21 cellular contexts compared by ENCODE assay signal in the genomic region with DNA sequence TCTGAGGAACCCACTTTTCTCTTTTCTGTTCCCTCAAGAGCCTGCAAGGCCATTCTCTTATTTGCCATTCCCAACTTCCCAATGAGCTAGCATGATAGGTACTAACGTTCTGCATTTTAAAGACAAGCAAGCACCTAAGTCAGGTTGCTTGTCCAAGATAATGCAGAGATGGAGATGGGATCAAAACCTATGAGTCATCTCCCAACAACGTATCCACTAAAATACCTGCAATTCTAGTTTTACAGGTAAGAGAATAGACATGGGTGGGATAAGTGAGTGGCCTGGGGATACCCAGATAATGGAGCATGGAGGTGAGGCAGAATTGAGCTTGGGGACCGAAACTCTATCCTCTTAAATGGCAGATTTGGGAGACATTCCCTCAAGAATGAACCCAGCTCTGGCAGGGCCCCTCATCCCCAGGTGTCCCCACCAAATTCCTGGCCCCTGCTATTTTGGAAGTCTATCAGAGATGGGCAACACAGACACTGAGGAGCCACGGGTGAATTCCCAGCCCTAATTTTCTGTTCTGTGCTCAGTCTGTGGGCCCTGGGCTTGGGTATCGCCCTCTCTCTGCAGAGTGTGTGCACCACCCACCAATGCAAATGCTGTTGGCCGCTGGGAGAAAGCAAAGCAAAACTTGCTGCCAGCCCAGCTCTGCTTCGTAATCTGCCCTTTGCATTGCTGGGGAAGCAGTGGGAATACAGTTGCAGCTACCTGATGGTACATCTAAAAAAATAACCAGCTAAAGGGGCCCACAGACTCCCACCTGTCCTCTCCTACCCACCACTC.
DNase-seq lines count a peak whose midpoint lies in the region; ATAC-seq and TF ChIP-seq lines count a peak whose summit lies in the region.
"Had no signal": no experiment of that assay in that cellular context is flagged by ENCODE, and none has a peak within 500 bp of the region (broad histone marks: within the 10 kb centered on the region; RNA-seq: fewer than 3 reads in every experiment).

No MANE protein-coding gene starts in this region.

- no TSS peak for BruUV-seq in HCT116 (replicated peaks; lab: Mats Ljungman, UMichigan)
- no TSS peak for BruUV-seq in A673 (replicated peaks; lab: Mats Ljungman, UMichigan)

- DNase-seq in HCT116 (ENCODE audit: low read depth, low spot score) (no peak), WTC11 (ENCODE audit: low spot score) (no peak), epithelial cell of esophagus (ENCODE audit: low read depth) (peak; percentile 69), A673 (ENCODE audit: low spot score) (no peak), GM10266 (ENCODE audit: extremely low spot score) (no peak)
- DNase-seq in activated naive CD4-positive, alpha-beta T cell treated with anti-CD3 and anti-CD28 coated beads, Interleukin-2, amount 50 U/mL, for 16 hours, result no peak
- DNase-seq: ACHN; DMS 273 treated with DMSO at 0.1 percent for 48 hours; GDM1; GOT3; HFFc6; KBM-7; NCI-H1105 treated with DMSO at 0.1 percent for 48 hours; NCI-H1694; NCI-H2081 treated with DMSO at 0.1 percent for 48 hours; NK-92 treated with Interleukin-12 subunit alpha and Interleukin-12 subunit beta, amount 100 ng/mL, for 24 hours; SHP77 treated with DMSO at 0.1 percent for 48 hours; SK-N-SH had no signal

- H3K27me3 Mint-ChIP-seq in WTC11 (ENCODE audit: low read depth), result no peaks in the 10 kb centered on the region
- H3K27me3 Mint-ChIP-seq in stimulated activated memory B cell treated with anti-CD40 and anti-IgM and Interleukin-4, amounts not matched to agents 10 μg/mL and 1 μg/mL and 100 μg/mL, for 72 hours, result no peaks in the 10 kb centered on the region

- no peak for TF ChIP-seq POLR2A in HCT116 (IDR thresholded peaks at IDR 0.05; ENCODE audit: borderline replicate concordance, extremely low read depth, insufficient read depth, insufficient read length)

- POLR2A ChIA-PET in HCT116 (lab: Charles Lee) (interaction anchor here (1.2 to 1.7 kb wide), 2 partner anchors 8 to 34 kb away, joined by 3 to 5 read pairs; no protein-coding TSS in a partner anchor), WTC11 (lab: Charles Lee) (no interaction called here), A673 (lab: Charles Lee; ENCODE audit: low non-redundant PET) (no interaction called here)

- peak overlapping the region; percentile 60 for H3K4me2 ChIP-seq in HCT116 (ENCODE audit: low read length)
- H3K4me2 ChIP-seq: SK-N-SH had no signal

- H3K27me3 ChIP-seq in HCT116 (ENCODE audit: insufficient read depth, low read length) (no peaks in the 10 kb centered on the region), A673 (replicated peaks; ENCODE audit: insufficient read depth, low read depth, low read length, poor library complexity) (peaks cover 56% of the 10 kb centered on the region)

- H3K4me1 ChIP-seq in HCT116 (ENCODE audit: control insufficient read depth in 1 of 2, insufficient read depth in 2 of 2, low read length in 2 of 2) (peaks cover 10 to 21% of the 10 kb centered on the region in 2 experiments; a peak in 3 of 4 replicates), A673 (ENCODE audit: insufficient read depth, low read length, poor library complexity, severe bottlenecking) (no peaks in the 10 kb centered on the region)

- no peak for TF ChIP-seq RAD21 in HCT116 (IDR thresholded peaks at IDR 0.05; ENCODE audit: low read depth)

- intact Hi-C loops in HCT116 (cut with micrococcal nuclease) (no loop called here), A673 (cut with micrococcal nuclease; ENCODE audit: unreplicated experiment) (no loop called here)

- no peaks in the 10 kb centered on the region for H4K20me1 ChIP-seq in HCT116 (ENCODE audit: insufficient read depth)

- H3K9me3 ChIP-seq in HCT116 (ENCODE audit: control insufficient read depth in 1 of 2, insufficient read depth in 1 of 2, low read depth in 1 of 2, low read length in 2 of 2) (no peaks in the 10 kb centered on the region), A673 (ENCODE audit: low read depth, low read length, poor library complexity, severe bottlenecking) (no peaks in the 10 kb centered on the region)
- H3K9me3 ChIP-seq: SK-N-SH had no signal

- no peak overlapping the region for H3K4me3 Mint-ChIP-seq in WTC11
- H3K4me3 Mint-ChIP-seq in stimulated activated memory B cell treated with anti-CD40 and anti-IgM and Interleukin-4, amounts not matched to agents 10 μg/mL and 1 μg/mL and 100 μg/mL, for 72 hours, result no peak overlapping the region
- H3K4me3 Mint-ChIP-seq: HFFc6 had no signal

- H3K79me2 ChIP-seq in HCT116 (ENCODE audit: insufficient read depth, low read length), result no peaks in the 10 kb centered on the region

- no peak for TF ChIP-seq CTCF in HCT116 (IDR thresholded peaks at IDR 0.05 in 2 of 3, conservative IDR thresholded peaks at IDR 0.05 in 1 of 3; ENCODE audit: borderline replicate concordance in 1 of 3, insufficient read depth in 1 of 3, low read depth in 2 of 3, low read length in 2 of 3)
- no peak for TF ChIP-seq CTCF in WTC11 (IDR thresholded peaks at IDR 0.05)
- no peak for TF ChIP-seq CTCF in epithelial cell of esophagus (IDR thresholded peaks at IDR 0.05; ENCODE audit: insufficient read depth, low read depth, low read length, missing control alignments)
- no peak for TF ChIP-seq CTCF in A673 (conservative IDR thresholded peaks at IDR 0.05; ENCODE audit: low read depth, low read length)
- no peak for TF ChIP-seq CTCF in GM10266 (IDR thresholded peaks at IDR 0.05; ENCODE audit: control insufficient read depth, insufficient read depth, low read depth, missing control alignments)

- no peak overlapping the region for H3K27ac Mint-ChIP-seq in WTC11
- H3K27ac Mint-ChIP-seq in stimulated activated memory B cell treated with anti-CD40 and anti-IgM and Interleukin-4, amounts not matched to agents 10 μg/mL and 1 μg/mL and 100 μg/mL, for 72 hours, result no peak overlapping the region
- H3K27ac Mint-ChIP-seq: HFFc6 had no signal

- ATAC-seq in HCT116, result peak; percentile 55
- ATAC-seq in WTC11, result peak; percentile 41
- ATAC-seq in stimulated activated memory B cell treated with anti-CD40 and anti-IgM and Interleukin-4, amounts not matched to agents 10 μg/mL and 1 μg/mL and 100 μg/mL, for 72 hours, result peak; percentile 36
- ATAC-seq: HepG2 had no signal

- H3K27ac ChIP-seq in HCT116 (ENCODE audit: low read depth, low read length) (no peak overlapping the region), A673 (ENCODE audit: low read depth, low read length, poor library complexity, severe bottlenecking) (no peak overlapping the region)
- H3K27ac ChIP-seq: C4-2B had no signal

- peaks cover 3% of the 10 kb centered on the region; the same call in 1 of the 2 replicates for H3K36me3 Mint-ChIP-seq in WTC11
- no peaks in the 10 kb centered on the region for H3K36me3 Mint-ChIP-seq in stimulated activated memory B cell treated with anti-CD40 and anti-IgM and Interleukin-4, amounts not matched to agents 10 μg/mL and 1 μg/mL and 100 μg/mL, for 72 hours

- RAD21 ChIA-PET in HCT116 (lab: Charles Lee; ENCODE audit: low non-redundant PET in 1 of 2, low total read pairs in 2 of 2, uncharacterized antibody in 2 of 2, unreplicated experiment in 2 of 2), result no interaction called here

- CTCF ChIA-PET in HCT116 (lab: Charles Lee), result no interaction called here
- CTCF ChIA-PET in WTC11 (lab: Charles Lee), result interaction anchor here (0.6 to 1.3 kb wide), 4 partner anchors 8 to 172 kb away, joined by 3 read pairs; no protein-coding TSS in a partner anchor
- CTCF ChIA-PET in A673 (lab: Charles Lee), result no interaction called here

- H3K9me3 Mint-ChIP-seq in WTC11, result peaks cover 16% of the 10 kb centered on the region
- peaks cover 3% of the 10 kb centered on the region for H3K9me3 Mint-ChIP-seq in stimulated activated memory B cell treated with anti-CD40 and anti-IgM and Interleukin-4, amounts not matched to agents 10 μg/mL and 1 μg/mL and 100 μg/mL, for 72 hours
- H3K9me3 Mint-ChIP-seq: HFFc6 had no signal

- no peak overlapping the region for H3K9ac ChIP-seq in HCT116 (ENCODE audit: low read length)
- H3K9ac ChIP-seq: SK-N-SH had no signal

- peaks cover 4% of the 10 kb centered on the region for H3K4me1 Mint-ChIP-seq in WTC11
- peaks cover 32% of the 10 kb centered on the region for H3K4me1 Mint-ChIP-seq in stimulated activated memory B cell treated with anti-CD40 and anti-IgM and Interleukin-4, amounts not matched to agents 10 μg/mL and 1 μg/mL and 100 μg/mL, for 72 hours

- H3K9me2 ChIP-seq in HCT116 (ENCODE audit: insufficient read depth), result no peaks in the 10 kb centered on the region
- H3K9me2 ChIP-seq: SK-N-SH had no signal

- H3K4me3 ChIP-seq in HCT116 (replicated peaks in 1 of 2; ENCODE audit: low read depth in 1 of 2, low read length in 2 of 2) (no peak overlapping the region), epithelial cell of esophagus (ENCODE audit: low read length) (no peak overlapping the region), A673 (ENCODE audit: low read depth, low read length, poor library complexity, severe bottlenecking) (no peak overlapping the region)

- no peak overlapping the region for H2AFZ ChIP-seq in HCT116 (ENCODE audit: low read depth, low read length, poor library complexity, severe bottlenecking)

- no peaks in the 10 kb centered on the region for H3K36me3 ChIP-seq in HCT116 (ENCODE audit: control insufficient read depth in 1 of 2, insufficient read depth in 2 of 2, low read length in 2 of 2)
- H3K36me3 ChIP-seq in A673 (ENCODE audit: insufficient read depth, low read length, poor library complexity, severe bottlenecking), result no peaks in the 10 kb centered on the region

TF ChIP-seq in HCT116, 20 proteins besides CTCF, POLR2A, EP300 and RAD21:
- TF ChIP-seq SP1 (IDR thresholded peaks at IDR 0.05; ENCODE audit: low read depth) (peak; percentile 53; the same call in 1 of the 2 replicates), EZH2phosphoT487 (IDR thresholded peaks at IDR 0.05; ENCODE audit: borderline replicate concordance) (no peak), CBX3 (IDR thresholded peaks at IDR 0.05; ENCODE audit: low read depth) (0 out of 2 replicates have a peak, but pooled peaks have one; percentile 25), JUND (IDR thresholded peaks at IDR 0.05) (peak; percentile 72; the same call in 1 of the 2 replicates), FOSL1 (IDR thresholded peaks at IDR 0.05; ENCODE audit: low read depth) (peak; percentile 67)

TF ChIP-seq in WTC11, 78 proteins besides CTCF, POLR2A, EP300 and RAD21 (continues in another document):
- TF ChIP-seq NFATC4 (CRISPR knock-in tag; IDR thresholded peaks at IDR 0.05) (no peak), TCF7 (CRISPR knock-in tag; IDR thresholded peaks at IDR 0.05; ENCODE audit: low read depth) (no peak), ZNF232 (CRISPR knock-in tag; IDR thresholded peaks at IDR 0.05) (no peak)
- TF ChIP-seq, protein P1, sequence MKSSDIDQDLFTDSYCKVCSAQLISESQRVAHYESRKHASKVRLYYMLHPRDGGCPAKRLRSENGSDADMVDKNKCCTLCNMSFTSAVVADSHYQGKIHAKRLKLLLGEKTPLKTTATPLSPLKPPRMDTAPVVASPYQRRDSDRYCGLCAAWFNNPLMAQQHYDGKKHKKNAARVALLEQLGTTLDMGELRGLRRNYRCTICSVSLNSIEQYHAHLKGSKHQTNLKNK (CRISPR knock-in tag; IDR thresholded peaks at IDR 0.05), result no peak
